Comparison of ENCODE assay signal across 8 cellular contexts in the genomic region with DNA sequence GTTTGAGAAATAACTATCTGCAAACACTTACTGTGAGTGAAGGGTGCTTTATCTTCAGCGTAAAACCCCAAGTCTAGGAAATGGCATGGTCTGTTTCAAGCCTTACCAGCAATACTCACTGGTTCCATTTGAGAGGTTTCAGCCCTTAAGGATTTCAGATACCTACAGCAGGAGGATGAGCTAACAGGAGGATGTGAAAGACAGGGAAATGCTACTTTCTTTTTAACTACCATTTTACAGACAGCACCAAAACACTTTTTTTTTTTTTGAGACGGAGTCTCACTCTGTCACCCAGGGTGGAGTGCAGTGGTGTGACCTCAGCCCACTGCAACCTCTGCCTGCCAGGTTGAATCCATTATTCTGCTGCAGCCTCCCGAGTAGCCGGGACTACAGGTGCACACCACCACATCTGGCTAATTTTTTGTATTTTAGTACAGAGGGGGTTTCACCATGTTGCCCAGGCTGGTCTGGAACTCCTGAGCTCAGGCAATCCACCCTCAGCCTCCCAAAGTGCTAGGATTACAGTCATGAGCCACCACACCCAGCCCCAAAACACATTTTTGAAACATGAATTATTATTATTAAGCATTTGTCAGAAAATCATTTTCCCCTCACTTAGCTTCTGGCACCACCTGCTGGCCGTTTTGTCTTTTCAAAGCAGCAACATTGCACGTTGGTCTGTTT. TPM values are rescaled to one million over a fixed set of nuclear protein-coding genes. Genes with fewer than 3 reads are reported as not detected.
DNase-seq lines count a peak whose midpoint lies in the region; ATAC-seq and TF ChIP-seq lines count a peak whose summit lies in the region.

No MANE protein-coding gene starts in this region.

- H3K4me3 ChIP-seq in dorsolateral prefrontal cortex (peak overlapping the region in 6 of 59 donors; percentile 3 to 26 (median 10)), mesodermal cell (ENCODE audit: extremely low read depth, insufficient read depth, low read length, poor library complexity, severe bottlenecking) (no peak overlapping the region)

- peak; percentile 58 for DNase-seq in NCI-H82 (lab: John Stamatoyannopoulos, UW)
- DNase-seq in NCI-H82 treated with DMSO at 0.1 percent for 48 hours (lab: John Stamatoyannopoulos, UW; ENCODE audit: unreplicated experiment): no peak
- peak; percentile 54 for DNase-seq in NCI-H2196 treated with DMSO at 0.1 percent for 48 hours (lab: John Stamatoyannopoulos, UW; ENCODE audit: unreplicated experiment)
- peak; percentile 81 for DNase-seq in activated CD4-positive, alpha-beta T cell treated with anti-CD3 and anti-CD28 coated beads, Interleukin-2, amount 50 U/mL, for 1 hour
- DNase-seq in dorsolateral prefrontal cortex: peak in 6 of 10 donors; percentile 49 to 67 (median 56)
- peak; percentile 59 for DNase-seq in stimulated activated CD8-positive, alpha-beta memory T cell treated with anti-CD3 and anti-CD28 coated beads, Interleukin-4, amount 100 ng/mL, for 24 hours (ENCODE audit: low read depth)

- peaks cover 36% of the 10 kb centered on the region for H3K36me3 ChIP-seq in mesodermal cell (ENCODE audit: control insufficient read depth, insufficient read depth, low read length)

- ATAC-seq in GM19463 (IDR thresholded peaks at IDR 0.05; ENCODE audit: unreplicated experiment): no peak

- TF ChIP-seq CTCF in dorsolateral prefrontal cortex (IDR thresholded peaks at IDR 0.05 in 54 of 56, conservative IDR thresholded peaks at IDR 0.05 in 2 of 56; ENCODE audit: low read depth in 1 of 56, partially characterized antibody in 56 of 56): peak; percentile 56 to 82 (median 71)

- intact Hi-C loops in dorsolateral prefrontal cortex (cut with DNase I): loop anchor here in 1 of 2 donors (5.0 to 10.0 kb wide), 2 partner anchors 260 to 373 kb away; a partner anchor contains a TSS

- H3K9me3 ChIP-seq in mesodermal cell (ENCODE audit: control insufficient read depth, low read length): no peaks in the 10 kb centered on the region

- H3K27me3 ChIP-seq in dorsolateral prefrontal cortex: no peaks in the 10 kb centered on the region

- 21 to 49% methylated on average over 2 to 4 of the region's 6 CpGs for WGBS in mesodermal cell (ENCODE audit: insufficient coverage in 2 of 2), 2 experiments

- H3K27ac ChIP-seq in dorsolateral prefrontal cortex: peak overlapping the region in 13 of 59 donors; percentile 0 to 35 (median 22)
- peak overlapping the region; percentile 8 for H3K27ac ChIP-seq in mesodermal cell (ENCODE audit: low read depth, low read length, severe bottlenecking)

- H3K4me1 ChIP-seq in mesodermal cell (ENCODE audit: control insufficient read depth, insufficient read depth, low read length, poor library complexity, severe bottlenecking): no peaks in the 10 kb centered on the region

RNA-seq across cellular contexts. Expression of a gene that starts 4.6 kb away (rescaled TPM):
- total RNA-seq in dorsolateral prefrontal cortex: 10 to 100 TPM; 13.4 to 27.6 (median 20.0) TPM
- polyA plus RNA-seq in mesodermal cell (2013, experiment 1 of 2): 14.2 TPM
- 13.9 TPM for polyA plus RNA-seq in mesodermal cell (2013, experiment 2 of 2)

RNA-seq across cellular contexts. Expression of a gene that starts 4.8 kb away (rescaled TPM):
- total RNA-seq in dorsolateral prefrontal cortex: 10 to 100 TPM; 36.7 to 91.4 (median 60.7) TPM
- polyA plus RNA-seq in mesodermal cell (2013, experiment 1 of 2): 38.3 TPM
- polyA plus RNA-seq in mesodermal cell (2013, experiment 2 of 2): 44.8 TPM

RNA-seq across cellular contexts. Expression of a gene that starts 33.9 kb away (rescaled TPM):
- 100 to 1,000 TPM in 101 of 120 experiments, 10 to 100 TPM in 19; 61.2 to 381 (median 128) TPM for total RNA-seq in dorsolateral prefrontal cortex
- polyA plus RNA-seq in mesodermal cell (2013, experiment 1 of 2): 227 TPM
- 235 TPM for polyA plus RNA-seq in mesodermal cell (2013, experiment 2 of 2)
